33 cellular contexts compared by ENCODE assay signal in genomic region chr10:110237894-110238480, GRCh38.
"Had no signal": no experiment of that assay in that cellular context is flagged by ENCODE, and none has a peak within 500 bp of the region (broad histone marks: within the 10 kb centered on the region; RNA-seq: fewer than 3 reads in every experiment).

No MANE protein-coding gene starts in this region.

- H3K27me3 ChIP-seq: body of pancreas, dorsolateral prefrontal cortex, esophagus muscularis mucosa, foreskin keratinocyte, gastrocnemius medialis, heart left ventricle had no signal

- H3K9me3 Mint-ChIP-seq: activated T-helper 17 cell treated with anti-CD3 and anti-CD28 coated beads, Interleukin-2, amount 50 U/mL, for 72 hours; central memory CD8-positive, alpha-beta T cell; dendritic cell treated with granulocyte-macrophage colony-stimulating factor and Interleukin-4, amounts not matched to agents 40 ng/mL and 50 ng/mL, for 4 days; endodermal cell; T-helper 2 cell treated with Interferon-gamma antibody and Interleukin-4, amounts not matched to agents 5 μg/mL and 100 μg/mL, for 36 hours had no signal

- H3K4me3 ChIP-seq: body of pancreas, coronary artery, dorsolateral prefrontal cortex, esophagus muscularis mucosa, gastrocnemius medialis, heart left ventricle had no signal

- H3K27me3 Mint-ChIP-seq: activated B cell treated with CpG ODN at 0.5 μM for 24 hours; activated naive CD8-positive, alpha-beta T cell; activated T-helper 17 cell treated with anti-CD3 and anti-CD28 coated beads, Interleukin-2, amount 50 U/mL, for 72 hours; central memory CD8-positive, alpha-beta T cell; dendritic cell treated with granulocyte-macrophage colony-stimulating factor and Interleukin-4, amounts not matched to agents 40 ng/mL and 50 ng/mL, for 4 days; T-helper 17 cell had no signal

- H3K4me3 Mint-ChIP-seq: activated B cell treated with CpG ODN at 0.5 μM for 24 hours; activated CD8-positive, alpha-beta T cell treated with anti-CD3 and anti-CD28 coated beads for 36 hours; activated naive CD8-positive, alpha-beta T cell; activated T-cell treated with anti-CD3 and anti-CD28 coated beads, Interleukin-2, amount 50 U/mL, for 4 hours; activated T-helper 17 cell treated with anti-CD3 and anti-CD28 coated beads, Interleukin-2, amount 50 U/mL, for 72 hours; central memory CD8-positive, alpha-beta T cell; dendritic cell treated with granulocyte-macrophage colony-stimulating factor and Interleukin-4, amounts not matched to agents 40 ng/mL and 50 ng/mL, for 4 days; endodermal cell; T-helper 17 cell; T-helper 2 cell treated with Interferon-gamma antibody and Interleukin-4, amounts not matched to agents 5 μg/mL and 100 μg/mL, for 36 hours had no signal

- H3K4me1 ChIP-seq: foreskin keratinocyte had no signal

- H3K27ac Mint-ChIP-seq: activated B cell treated with CpG ODN at 0.5 μM for 24 hours; activated CD8-positive, alpha-beta T cell treated with anti-CD3 and anti-CD28 coated beads for 36 hours; activated naive CD8-positive, alpha-beta T cell; activated T-helper 17 cell treated with anti-CD3 and anti-CD28 coated beads, Interleukin-2, amount 50 U/mL, for 72 hours; endodermal cell; T-helper 17 cell; T-helper 2 cell treated with Interferon-gamma antibody and Interleukin-4, amounts not matched to agents 5 μg/mL and 100 μg/mL, for 36 hours had no signal

- H3K27ac ChIP-seq: body of pancreas, coronary artery, esophagus muscularis mucosa, foreskin keratinocyte, gastrocnemius medialis, heart left ventricle, WERI-Rb-1 had no signal

- DNase-seq: activated B cell treated with CpG ODN at 0.5 μM for 24 hours; activated CD4-positive, alpha-beta T cell treated with anti-CD3 and anti-CD28 coated beads for 48 hours; activated CD4-positive, alpha-beta T cell treated with anti-CD3 and anti-CD28 coated beads, Interleukin-2, amount 50 U/mL, for 1 hour; activated CD4-positive, alpha-beta T cell treated with anti-CD3 and anti-CD28 coated beads, Interleukin-2, amount 50 U/mL, for 48 hours; activated CD8-positive, alpha-beta memory T cell treated with anti-CD3 and anti-CD28 coated beads for 24 hours; activated CD8-positive, alpha-beta T cell treated with anti-CD3 and anti-CD28 coated beads for 36 hours; activated effector memory CD4-positive, alpha-beta T cell treated with Interleukin-2 at 50 U/mL for 16 hours; activated gamma-delta T cell treated with Interleukin-2 at 50 U/mL for 16 hours; activated naive CD4-positive, alpha-beta T cell treated with anti-CD3 and anti-CD28 coated beads, Interleukin-2, amount 50 U/mL, for 16 hours; activated naive CD4-positive, alpha-beta T cell treated with Interleukin-2 at 50 U/mL for 16 hours; activated T-cell treated with anti-CD3 and anti-CD28 coated beads, Interleukin-2, amount 50 U/mL, for 4 hours; amniotic stem cell; anterior cingulate cortex; body of pancreas; dorsolateral prefrontal cortex; effector memory CD4-positive, alpha-beta T cell; endodermal cell; erythroblast; foreskin keratinocyte; gastrocnemius medialis; glutamatergic neuron; heart left ventricle; T-helper 17 cell; T1000; WERI-Rb-1 had no signal

- H3K36me3 ChIP-seq: gastrocnemius medialis had no signal

- H3K9me3 ChIP-seq: body of pancreas, esophagus muscularis mucosa, gastrocnemius medialis had no signal

- ATAC-seq: activated CD4-positive, CD25-positive, alpha-beta regulatory T cell treated with anti-CD3 and anti-CD28 coated beads, Interleukin-2, amount 50 U/mL, for 24 hours; activated CD8-positive, alpha-beta T cell treated with anti-CD3 and anti-CD28 coated beads for 36 hours; activated T-cell treated with anti-CD3 and anti-CD28 coated beads, Interleukin-2, amount 50 U/mL, for 4 hours; activated T-helper 17 cell treated with anti-CD3 and anti-CD28 coated beads, Interleukin-2, amount 50 U/mL, for 72 hours; body of pancreas; foreskin keratinocyte; gastrocnemius medialis; heart left ventricle; T-helper 17 cell had no signal
